In the genomic region with DNA sequence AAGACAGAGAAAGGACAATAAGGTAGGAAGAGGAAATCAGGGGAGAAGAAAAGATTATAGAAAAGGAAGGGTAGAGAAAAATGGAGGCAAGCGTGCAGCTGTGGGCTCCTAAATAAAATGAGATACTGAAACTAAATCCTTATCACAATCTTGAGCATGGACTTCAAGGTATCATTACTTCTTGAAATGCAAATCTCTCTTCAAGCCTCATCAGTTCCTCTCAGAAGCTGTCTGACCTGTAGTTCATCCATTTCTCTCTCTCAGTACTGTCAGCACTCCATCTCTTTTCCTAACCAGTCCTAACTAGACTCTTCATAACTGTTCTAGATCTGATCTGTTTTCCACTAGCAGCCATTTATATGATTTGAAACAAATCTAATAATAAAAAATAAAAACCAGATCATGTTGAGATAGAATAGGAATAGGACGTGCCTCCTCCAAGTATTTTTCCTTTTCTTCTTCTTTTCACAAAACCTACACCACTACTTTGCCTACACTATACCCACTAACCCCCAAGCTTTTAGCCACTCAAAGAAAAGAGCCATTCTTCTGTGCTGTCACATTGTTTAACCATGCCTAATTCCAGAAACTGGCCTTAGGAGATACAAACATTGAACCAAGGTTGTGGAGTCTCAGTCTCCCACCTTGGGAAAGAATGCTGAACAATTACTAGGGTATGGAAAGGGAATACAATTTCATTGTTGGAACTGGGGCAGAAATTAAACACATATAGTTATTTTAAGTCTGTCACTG, we compare ENCODE assay signal across 23 cellular contexts.
"Had no signal": no experiment of that assay in that cellular context is flagged by ENCODE, and none has a peak within 500 bp of the region (broad histone marks: within the 10 kb centered on the region; RNA-seq: fewer than 3 reads in every experiment).

No MANE protein-coding gene starts in this region.

- ATAC-seq: activated CD4-positive, CD25-positive, alpha-beta regulatory T cell treated with anti-CD3 and anti-CD28 coated beads, Interleukin-2, amount 50 U/mL, for 24 hours; activated naive CD4-positive, alpha-beta T cell treated with anti-CD3 and anti-CD28 coated beads, Interleukin-2, amount 50 U/mL, for 72 hours; gastroesophageal sphincter; heart right ventricle; left cardiac atrium had no signal

- H3K4me3 ChIP-seq: dorsolateral prefrontal cortex, esophagus muscularis mucosa, gastroesophageal sphincter, heart right ventricle, testis, uterus had no signal

- H3K27ac Mint-ChIP-seq: activated CD4-positive, alpha-beta T cell treated with anti-CD3 and anti-CD28 coated beads, Interleukin-2, amount 10 ng/mL, durations not matched to agents 7 days and 5 days; activated naive CD4-positive, alpha-beta T cell treated with anti-CD3 and anti-CD28 coated beads, Interleukin-2, amount 50 U/mL, for 72 hours had no signal

- H3K9me3 ChIP-seq: esophagus muscularis mucosa, gastroesophageal sphincter, heart right ventricle, testis, uterus had no signal

- H3K27me3 ChIP-seq: dorsolateral prefrontal cortex, esophagus muscularis mucosa, gastroesophageal sphincter, heart right ventricle, testis, uterus had no signal

- H3K27ac ChIP-seq: dorsolateral prefrontal cortex, esophagus muscularis mucosa, gastroesophageal sphincter, heart right ventricle, testis had no signal

- H3K4me3 Mint-ChIP-seq: activated CD4-positive, alpha-beta T cell treated with anti-CD3 and anti-CD28 coated beads, Interleukin-2, amount 10 ng/mL, durations not matched to agents 7 days and 5 days; central memory CD8-positive, alpha-beta T cell; neural crest cell had no signal

- H3K36me3 ChIP-seq: esophagus muscularis mucosa, gastroesophageal sphincter, heart right ventricle, uterus had no signal

- FAIRE-seq: astrocyte, colon had no signal

- H3K9me3 Mint-ChIP-seq: activated naive CD4-positive, alpha-beta T cell treated with anti-CD3 and anti-CD28 coated beads, Interleukin-2, amount 50 U/mL, for 72 hours; central memory CD8-positive, alpha-beta T cell; neural crest cell had no signal

- DNase-seq: activated CD4-positive, alpha-beta T cell treated with anti-CD3 and anti-CD28 coated beads, Interleukin-2, amount 10 ng/mL, durations not matched to agents 7 days and 5 days; activated T-cell treated with anti-CD3 and anti-CD28 coated beads, Interleukin-2, amount 50 U/mL, for 1 hour; dorsolateral prefrontal cortex; heart right ventricle; islet precursor cell; left cardiac atrium; mesenchymal stem cell; posterior cingulate gyrus; retina; stimulated activated CD4-positive, alpha-beta T cell treated with anti-CD3 and anti-CD28 coated beads, Interleukin-2, amount 100 ng/mL, for 48 hours; stimulated activated CD8-positive, alpha-beta memory T cell treated with anti-CD3 and anti-CD28 coated beads, Interleukin-4, amount 100 ng/mL, for 48 hours; stimulated activated naive CD4-positive, alpha-beta T cell; testis; trophoblast cell; uterus had no signal

- H3K27me3 Mint-ChIP-seq: activated CD4-positive, alpha-beta T cell treated with anti-CD3 and anti-CD28 coated beads, Interleukin-2, amount 10 ng/mL, durations not matched to agents 7 days and 5 days; central memory CD8-positive, alpha-beta T cell had no signal
